ENCODE assay signal across 8 cellular contexts in the genomic region with DNA sequence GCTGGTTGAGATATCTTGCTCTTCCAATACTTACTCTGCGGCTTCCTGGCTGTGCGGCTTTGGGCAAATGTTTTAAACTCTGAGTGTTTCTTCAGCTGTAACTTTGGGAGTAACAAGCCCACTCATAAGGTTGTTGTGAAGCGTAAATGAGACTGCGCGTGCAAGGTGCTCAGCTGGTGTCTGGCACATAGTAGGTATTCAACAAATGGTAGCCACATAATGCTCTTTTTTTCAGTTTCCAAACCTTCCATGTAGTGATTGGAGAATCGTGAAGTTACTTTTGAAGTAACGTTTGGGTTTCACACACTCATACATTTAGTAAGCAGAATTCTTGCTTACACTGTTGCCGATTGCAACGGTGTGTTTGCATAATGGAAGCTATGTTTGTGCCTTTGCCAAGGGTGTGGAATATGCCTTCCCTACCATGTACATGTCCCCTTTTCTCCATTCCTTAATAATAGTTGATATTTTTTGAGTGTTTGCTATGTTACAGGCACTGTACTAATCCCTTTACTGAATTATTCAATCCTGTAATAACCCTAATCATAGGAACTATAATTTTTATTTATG. TPM values are rescaled to one million over a fixed set of nuclear protein-coding genes. Genes with fewer than 3 reads are reported as not detected.
A peak's percentile ranks its signal among the peaks of the same experiment; 100 is the strongest.
DNase-seq lines count a peak whose midpoint lies in the region; ATAC-seq and TF ChIP-seq lines count a peak whose summit lies in the region.

No MANE protein-coding gene starts in this region.

- CTCF ChIA-PET in Panc1 (lab: Charles Lee): interaction anchor here (0.6 kb wide), 1 partner anchor 95 kb away, joined by 17 read pairs; no protein-coding TSS in a partner anchor

- H3K4me3 ChIP-seq in Panc1 (ENCODE audit: low read depth in 2 of 2, low read length in 2 of 2) (peak overlapping the region; percentile 82), epithelial cell of proximal tubule (ENCODE audit: low read depth, low read length) (peak overlapping the region; percentile 93), ovary (peak overlapping the region; percentile 78)

- H3K9me3 ChIP-seq in Panc1 (ENCODE audit: control insufficient read depth, insufficient read depth, low read depth, low read length): no peaks in the 10 kb centered on the region
- no peaks in the 10 kb centered on the region for H3K9me3 ChIP-seq in ovary

- H3K27me3 ChIP-seq in Panc1 (ENCODE audit: control insufficient read depth, insufficient read depth, low read length): no peaks in the 10 kb centered on the region
- H3K27me3 ChIP-seq in ovary: no peaks in the 10 kb centered on the region

- peak overlapping the region; percentile 90 for H3K27ac ChIP-seq in Panc1 (ENCODE audit: low read length)
- H3K27ac ChIP-seq in ovary: peak overlapping the region; percentile 18 to 56

- no peak for TF ChIP-seq CTCF in Panc1 (IDR thresholded peaks at IDR 0.05)
- TF ChIP-seq CTCF in epithelial cell of proximal tubule (conservative IDR thresholded peaks at IDR 0.05; ENCODE audit: low read depth, low read length): no peak
- TF ChIP-seq CTCF in ovary (IDR thresholded peaks at IDR 0.05): no peak

- H3K4me1 ChIP-seq in Panc1 (ENCODE audit: control insufficient read depth, insufficient read depth, low read length) (peaks cover 12% of the 10 kb centered on the region), ovary (ENCODE audit: insufficient read depth) (peaks cover 3% of the 10 kb centered on the region)

- intact Hi-C loops in Panc1 (cut with micrococcal nuclease; ENCODE audit: unreplicated experiment): loop anchor here (10.0 kb wide), 2 partner anchors 87 to 157 kb away; a partner anchor contains a TSS
- intact Hi-C loops in ovary (cut with DNase I): loop anchor here in 3 of 4 donors (10.0 kb wide), 5 partner anchors 87 to 387 kb away; a partner anchor contains a TSS

- DNase-seq in ELR (ENCODE audit: low read depth) (peak; percentile 11), Panc1 (ENCODE audit: low read depth, low spot score) (no peak), epithelial cell of proximal tubule (ENCODE audit: low read depth) (no peak), ovary (no peak), DMS153 treated with DMSO at 0.1 percent for 48 hours (lab: John Stamatoyannopoulos, UW; ENCODE audit: unreplicated experiment) (no peak), COR-L47 (lab: John Stamatoyannopoulos, UW) (no peak)
- DNase-seq in stimulated activated naive CD4-positive, alpha-beta T cell treated with Interleukin-2 at 50 U/mL for 16 hours (lab: John Stamatoyannopoulos, UW): no peak

- TF ChIP-seq EP300 in ovary (IDR thresholded peaks at IDR 0.05): no peak

- 9 to 14% (median 13%) methylated on average over 9 of the region's 9 CpGs for WGBS in ovary, 3 donors

- ATAC-seq in Panc1 (no peak), HG03159 (IDR thresholded peaks at IDR 0.05; ENCODE audit: unreplicated experiment) (no peak)

- POLR2A ChIA-PET in Panc1 (lab: Charles Lee): interaction anchor here (0.6 kb wide), 1 partner anchor 10 kb away, joined by 3 read pairs; no protein-coding TSS in a partner anchor

- no peak for TF ChIP-seq POLR2A in ovary (IDR thresholded peaks at IDR 0.05)

- in situ Hi-C loops in Panc1 (cut with HindIII; ENCODE audit: low pct_unique_long_range_greater_than_20kb, low sequenced_read_pairs): no loop called here

- no TSS peak for BruUV-seq in Panc1 (replicated peaks; lab: Mats Ljungman, UMichigan)

- H3K36me3 ChIP-seq in Panc1 (ENCODE audit: control insufficient read depth, insufficient read depth, low read length) (peaks cover 3% of the 10 kb centered on the region; the same call in 1 of the 2 replicates), ovary (no peaks in the 10 kb centered on the region)

RNA-seq across cellular contexts. Expression of a gene that starts 0.8 kb away (rescaled TPM):
- 9.4 TPM for total RNA-seq in Panc1 (2021; ENCODE audit: unreplicated experiment)
- 14.7 TPM for polyA plus RNA-seq in Panc1 (2012; ENCODE audit: insufficient read length)
- total RNA-seq in epithelial cell of proximal tubule: 19.1 and 21.8 TPM in 2 replicates
- total RNA-seq in ovary: 10 to 100 TPM; 10.7 to 27.9 (median 13.6) TPM
- polyA plus RNA-seq in ovary: 10 to 100 TPM; 19.2 to 28.3 TPM
